Comparison of ENCODE assay signal across 8 cellular contexts in the genomic region with DNA sequence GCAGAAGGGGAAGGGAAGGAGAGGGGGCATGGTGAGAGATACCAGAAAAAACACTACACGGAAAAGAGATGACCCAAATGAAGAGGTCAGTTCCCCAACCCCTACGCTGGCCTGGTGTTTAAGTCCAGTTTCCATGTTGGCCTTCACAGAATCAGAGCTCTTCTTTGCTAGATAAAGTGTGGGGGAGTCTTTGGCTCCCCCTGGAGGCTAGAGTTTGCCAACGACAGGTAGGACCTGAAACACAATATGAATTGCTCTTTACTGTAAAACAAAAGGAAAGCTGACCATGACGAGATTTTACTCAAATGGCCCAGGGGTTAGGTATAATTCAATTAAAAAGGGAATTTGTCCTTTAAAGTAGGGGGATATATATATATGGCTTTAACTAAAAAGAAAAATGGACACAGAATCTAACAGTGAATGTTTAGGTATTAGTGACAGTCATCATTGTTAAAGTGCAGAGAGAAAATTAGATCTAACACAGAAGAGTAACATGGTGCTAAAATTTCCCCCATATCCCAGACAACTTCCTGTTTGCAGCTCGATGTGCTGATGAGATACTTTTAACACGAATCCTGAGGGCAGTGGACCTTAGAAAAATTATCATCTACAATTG.
DNase-seq lines count a peak whose midpoint lies in the region; TF ChIP-seq lines count a peak whose summit lies in the region.

No MANE protein-coding gene starts in this region.

- in situ Hi-C loops in GM13976 (cut with MboI; ENCODE audit: low sequenced_read_pairs, unreplicated experiment): no loop called here

- H3K36me3 Mint-ChIP-seq in activated T-helper 2 cell treated with anti-CD3 and anti-CD28 coated beads, Interferon-gamma antibody, Interleukin-2, Interleukin-4, amounts not matched to agents 10 μg/mL and 5 μg/mL and 100 μg/mL, durations not matched to agents 14 hours and 24 hours and 36 hours (ENCODE audit: low read depth): no peaks in the 10 kb centered on the region

- intact Hi-C loops in activated T-helper 2 cell treated with anti-CD3 and anti-CD28 coated beads, Interferon-gamma antibody, Interleukin-2, Interleukin-4, amounts not matched to agents 10 μg/mL and 5 μg/mL and 100 μg/mL, durations not matched to agents 14 hours and 24 hours and 36 hours (cut with micrococcal nuclease): loop anchor here (5.0 kb wide), 2 partner anchors 82 to 103 kb away; no protein-coding TSS in a partner anchor

- H3K9me3 Mint-ChIP-seq in activated T-helper 2 cell treated with anti-CD3 and anti-CD28 coated beads, Interferon-gamma antibody, Interleukin-2, Interleukin-4, amounts not matched to agents 10 μg/mL and 5 μg/mL and 100 μg/mL, durations not matched to agents 14 hours and 24 hours and 36 hours: no peaks in the 10 kb centered on the region

- DNase-seq in AML-193 (lab: John Stamatoyannopoulos, UW): peak; percentile 18 to 69
- peak; percentile 83 for DNase-seq in GM13976 (ENCODE audit: low spot score)
- peak; percentile 15 for DNase-seq in HK-2 (ENCODE audit: unreplicated experiment)
- peak; percentile 42 for DNase-seq in RPMI7951 (ENCODE audit: low read depth)
- DNase-seq in activated T-helper 2 cell treated with anti-CD3 and anti-CD28 coated beads, Interferon-gamma antibody, Interleukin-2, Interleukin-4, amounts not matched to agents 10 μg/mL and 5 μg/mL and 100 μg/mL, durations not matched to agents 14 hours and 24 hours and 36 hours (ENCODE audit: low spot score): peak; percentile 28
- peak; percentile 14 for DNase-seq in glomerular endothelial cell (ENCODE audit: extremely low read depth, low read depth, low spot score)
- peak; percentile 7 for DNase-seq in smooth muscle cell of the brain vasculature (ENCODE audit: low read depth, low spot score)
- DNase-seq in cerebellar nuclear complex (lab: John Stamatoyannopoulos, UW): no peak

- TF ChIP-seq CTCF in GM13976 (IDR thresholded peaks at IDR 0.05; ENCODE audit: borderline replicate concordance, control extremely low read depth, extremely low read depth, insufficient read depth, missing control alignments): peak; percentile 77

- H3K4me3 Mint-ChIP-seq in activated T-helper 2 cell treated with anti-CD3 and anti-CD28 coated beads, Interferon-gamma antibody, Interleukin-2, Interleukin-4, amounts not matched to agents 10 μg/mL and 5 μg/mL and 100 μg/mL, durations not matched to agents 14 hours and 24 hours and 36 hours (ENCODE audit: low read depth): no peak overlapping the region

- H3K27me3 Mint-ChIP-seq in activated T-helper 2 cell treated with anti-CD3 and anti-CD28 coated beads, Interferon-gamma antibody, Interleukin-2, Interleukin-4, amounts not matched to agents 10 μg/mL and 5 μg/mL and 100 μg/mL, durations not matched to agents 14 hours and 24 hours and 36 hours (ENCODE audit: low read depth): peaks cover 7% of the 10 kb centered on the region

- H3K4me1 Mint-ChIP-seq in activated T-helper 2 cell treated with anti-CD3 and anti-CD28 coated beads, Interferon-gamma antibody, Interleukin-2, Interleukin-4, amounts not matched to agents 10 μg/mL and 5 μg/mL and 100 μg/mL, durations not matched to agents 14 hours and 24 hours and 36 hours (ENCODE audit: low read depth): peaks cover 18% of the 10 kb centered on the region

- H3K27ac Mint-ChIP-seq in activated T-helper 2 cell treated with anti-CD3 and anti-CD28 coated beads, Interferon-gamma antibody, Interleukin-2, Interleukin-4, amounts not matched to agents 10 μg/mL and 5 μg/mL and 100 μg/mL, durations not matched to agents 14 hours and 24 hours and 36 hours: no peak overlapping the region

Comparison
In these comparisons a context has a peak if more than half of its experiments do, and no peak if none do; other contexts are left out.
1. DNase-seq: peak in AML-193 (2 of 2), GM13976 (single experiment), HK-2 (single experiment), RPMI7951 (single experiment), activated T-helper 2 cell treated with anti-CD3 and anti-CD28 coated beads, Interferon-gamma antibody, Interleukin-2, Interleukin-4, amounts not matched to agents 10 μg/mL and 5 μg/mL and 100 μg/mL, durations not matched to agents 14 hours and 24 hours and 36 hours (single experiment), glomerular endothelial cell (single experiment) and smooth muscle cell of the brain vasculature (single experiment); none in cerebellar nuclear complex (0 of 2).